In the genomic region with DNA sequence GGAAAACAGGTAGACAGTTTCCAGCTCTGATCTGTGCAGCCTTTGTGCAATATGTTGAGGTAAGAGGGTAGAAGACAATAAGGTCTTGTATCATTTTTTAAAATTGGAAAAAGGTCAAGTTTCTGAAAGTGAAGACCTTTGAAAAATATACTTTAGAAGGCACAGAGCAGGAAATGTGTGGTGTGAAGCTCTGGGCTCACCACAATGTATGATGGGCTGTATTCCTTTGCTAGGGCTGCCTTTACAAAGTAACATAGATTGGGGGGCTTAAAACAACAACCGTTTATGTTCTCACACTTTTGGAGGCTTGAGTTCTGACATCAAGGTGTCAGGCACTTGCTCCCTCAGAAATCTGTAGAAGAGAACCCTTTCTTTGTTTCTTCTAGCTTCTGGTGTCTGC, we compare ENCODE assay signal across 20 cellular contexts.
DNase-seq lines count a peak whose midpoint lies in the region; ATAC-seq and TF ChIP-seq lines count a peak whose summit lies in the region.
"Had no signal": no experiment of that assay in that cellular context is flagged by ENCODE, and none has a peak within 500 bp of the region (broad histone marks: within the 10 kb centered on the region; RNA-seq: fewer than 3 reads in every experiment).

No MANE protein-coding gene starts in this region.

- H3K9me3 ChIP-seq in RWPE2 (ENCODE audit: severe bottlenecking), result no peaks in the 10 kb centered on the region
- H3K9me3 ChIP-seq in upper lobe of right lung, result no peaks in the 10 kb centered on the region
- H3K9me3 ChIP-seq: vagina had no signal

- H3K36me3 ChIP-seq in RWPE2 (ENCODE audit: low read depth) (no peaks in the 10 kb centered on the region), upper lobe of right lung (no peaks in the 10 kb centered on the region)
- H3K36me3 ChIP-seq: neural progenitor cell, vagina had no signal

- H3K4me3 ChIP-seq in RWPE2 (ENCODE audit: severe bottlenecking) (no peak overlapping the region), upper lobe of right lung (no peak overlapping the region)
- H3K4me3 ChIP-seq: GM12878, neural progenitor cell, vagina had no signal

- no peak for DNase-seq in activated T-cell treated with anti-CD3 and anti-CD28 coated beads, Interleukin-2, amount 50 U/mL, for 24 hours
- DNase-seq in activated T-cell treated with anti-CD3 and anti-CD28 coated beads, Interleukin-2, amount 50 U/mL, for 1 hour, result no peak
- no peak for DNase-seq in RWPE2 (ENCODE audit: low spot score)
- no peak for DNase-seq in epithelial cell of prostate (ENCODE audit: low read depth, low spot score)
- no peak for DNase-seq in SIG-M5 treated with dmso at 0.1 percent for 504 hours (lab: John Stamatoyannopoulos, UW; ENCODE audit: unreplicated experiment)
- no peak for DNase-seq in upper lobe of right lung
- no peak for DNase-seq in RWPE1 (ENCODE audit: low spot score)
- DNase-seq: activated T-cell treated with anti-CD3 and anti-CD28 coated beads, Interleukin-2, amount 50 U/mL, for 4 hours; cerebellar nuclear complex; effector CD8-positive, alpha-beta T cell; GDM1; kidney; NCI-H345; retina; stimulated activated CD4-positive, alpha-beta T cell treated with anti-CD3 and anti-CD28 coated beads, Interleukin-15, amount 100 ng/mL, for 24 hours; T-cell had no signal

- H3K4me1 Mint-ChIP-seq in activated T-cell treated with anti-CD3 and anti-CD28 coated beads, Interleukin-2, amount 50 U/mL, for 24 hours (ENCODE audit: low read depth), result peaks cover 100% of the 10 kb centered on the region
- peaks cover 91% of the 10 kb centered on the region for H3K4me1 Mint-ChIP-seq in stimulated activated memory B cell treated with anti-CD40 and anti-IgM and Interleukin-4, amounts not matched to agents 10 μg/mL and 1 μg/mL and 100 μg/mL, for 72 hours

- ATAC-seq in RWPE2 (ENCODE audit: low read depth) (no peak), upper lobe of right lung (no peak)
- no peak for ATAC-seq in stimulated activated memory B cell treated with anti-CD40 and anti-IgM and Interleukin-4, amounts not matched to agents 10 μg/mL and 1 μg/mL and 100 μg/mL, for 72 hours
- ATAC-seq: activated T-cell treated with anti-CD3 and anti-CD28 coated beads, Interleukin-2, amount 50 U/mL, for 4 hours; GM12878 had no signal

- peak overlapping the region; percentile 97 for H3K27ac Mint-ChIP-seq in activated T-cell treated with anti-CD3 and anti-CD28 coated beads, Interleukin-2, amount 50 U/mL, for 24 hours
- H3K27ac Mint-ChIP-seq in stimulated activated memory B cell treated with anti-CD40 and anti-IgM and Interleukin-4, amounts not matched to agents 10 μg/mL and 1 μg/mL and 100 μg/mL, for 72 hours, result peak overlapping the region; percentile 95
- H3K27ac Mint-ChIP-seq: neural progenitor cell had no signal

- intact Hi-C loops in upper lobe of right lung (cut with DNase I), result no loop called here

- H3K27ac ChIP-seq in RWPE2 (ENCODE audit: poor library complexity, severe bottlenecking), result peak overlapping the region; percentile 99
- H3K27ac ChIP-seq in epithelial cell of prostate, result peak overlapping the region; percentile 100
- H3K27ac ChIP-seq in upper lobe of right lung, result no peak overlapping the region
- no peak overlapping the region for H3K27ac ChIP-seq in RWPE1
- H3K27ac ChIP-seq: neural progenitor cell, vagina had no signal

- CTCF ChIA-PET in RWPE1 (lab: Yijun Ruan, JAX), result no interaction called here

- H3K27me3 Mint-ChIP-seq in activated T-cell treated with anti-CD3 and anti-CD28 coated beads, Interleukin-2, amount 50 U/mL, for 24 hours, result no peaks in the 10 kb centered on the region
- H3K27me3 Mint-ChIP-seq in stimulated activated memory B cell treated with anti-CD40 and anti-IgM and Interleukin-4, amounts not matched to agents 10 μg/mL and 1 μg/mL and 100 μg/mL, for 72 hours, result no peaks in the 10 kb centered on the region
- H3K27me3 Mint-ChIP-seq: T-cell had no signal

- TF ChIP-seq CTCF in RWPE2 (IDR thresholded peaks at IDR 0.05; ENCODE audit: poor library complexity, severe bottlenecking), result no peak
- TF ChIP-seq CTCF in upper lobe of right lung (IDR thresholded peaks at IDR 0.05), result no peak
- TF ChIP-seq CTCF in RWPE1 (conservative IDR thresholded peaks at IDR 0.05; ENCODE audit: low read depth), result no peak

- H3K4me3 Mint-ChIP-seq in activated T-cell treated with anti-CD3 and anti-CD28 coated beads, Interleukin-2, amount 50 U/mL, for 24 hours, result peak overlapping the region; percentile 43
- no peak overlapping the region for H3K4me3 Mint-ChIP-seq in stimulated activated memory B cell treated with anti-CD40 and anti-IgM and Interleukin-4, amounts not matched to agents 10 μg/mL and 1 μg/mL and 100 μg/mL, for 72 hours
- H3K4me3 Mint-ChIP-seq: activated T-cell treated with anti-CD3 and anti-CD28 coated beads, Interleukin-2, amount 50 U/mL, for 4 hours; neural progenitor cell had no signal

- H3K9me3 Mint-ChIP-seq in activated T-cell treated with anti-CD3 and anti-CD28 coated beads, Interleukin-2, amount 50 U/mL, for 24 hours, result peaks cover 16% of the 10 kb centered on the region
- no peaks in the 10 kb centered on the region for H3K9me3 Mint-ChIP-seq in stimulated activated memory B cell treated with anti-CD40 and anti-IgM and Interleukin-4, amounts not matched to agents 10 μg/mL and 1 μg/mL and 100 μg/mL, for 72 hours
- H3K9me3 Mint-ChIP-seq: T-cell had no signal

- peaks cover 40% of the 10 kb centered on the region for H3K36me3 Mint-ChIP-seq in activated T-cell treated with anti-CD3 and anti-CD28 coated beads, Interleukin-2, amount 50 U/mL, for 24 hours (ENCODE audit: low read depth)
- no peaks in the 10 kb centered on the region for H3K36me3 Mint-ChIP-seq in stimulated activated memory B cell treated with anti-CD40 and anti-IgM and Interleukin-4, amounts not matched to agents 10 μg/mL and 1 μg/mL and 100 μg/mL, for 72 hours
- H3K36me3 Mint-ChIP-seq: T-cell had no signal

- POLR2A ChIA-PET in RWPE1 (lab: Yijun Ruan, JAX; ENCODE audit: low non-redundant PET), result no interaction called here

- H3K27me3 ChIP-seq in RWPE2 (ENCODE audit: insufficient read depth, poor library complexity, severe bottlenecking), result no peaks in the 10 kb centered on the region
- no peaks in the 10 kb centered on the region for H3K27me3 ChIP-seq in upper lobe of right lung
- H3K27me3 ChIP-seq: vagina had no signal

- peaks cover 30% of the 10 kb centered on the region for H3K4me1 ChIP-seq in RWPE2 (ENCODE audit: insufficient read depth, poor library complexity, severe bottlenecking)
- peaks cover 46% of the 10 kb centered on the region for H3K4me1 ChIP-seq in upper lobe of right lung
- H3K4me1 ChIP-seq: vagina had no signal

Comparison
In these comparisons a context has a peak if more than half of its experiments do, and no peak if none do; other contexts are left out.
1. H3K27ac ChIP-seq: peak in RWPE2 (single experiment) and epithelial cell of prostate (single experiment); none in upper lobe of right lung (single experiment) and RWPE1 (single experiment).